ENCODE assay signal across 20 cellular contexts in genomic region chr11:6734616-6735015, GRCh38. TPM values are rescaled to one million over a fixed set of nuclear protein-coding genes. Genes with fewer than 3 reads are reported as not detected.
DNase-seq lines count a peak whose midpoint lies in the region; ATAC-seq and TF ChIP-seq lines count a peak whose summit lies in the region.
"Had no signal": no experiment of that assay in that cellular context is flagged by ENCODE, and none has a peak within 500 bp of the region (broad histone marks: within the 10 kb centered on the region; RNA-seq: fewer than 3 reads in every experiment).

No MANE protein-coding gene starts in this region.

- no CpG with 5 or more reads among the region's 3 CpGs for WGBS in trophoblast cell (ENCODE audit: extremely low coverage, insufficient coverage, insufficient read length)

- H3K9me3 Mint-ChIP-seq in central memory CD8-positive, alpha-beta T cell: no peaks in the 10 kb centered on the region
- no peaks in the 10 kb centered on the region for H3K9me3 Mint-ChIP-seq in stimulated activated naive CD8-positive, alpha-beta T cell treated with anti-CD3 and anti-CD28 coated beads, Interleukin-15, Interleukin-2, amounts not matched to agents 100 ng/mL and 50 ng/mL, for 24 hours
- H3K9me3 Mint-ChIP-seq: activated T-helper 1 cell treated with anti-CD3 and anti-CD28 coated beads, Interleukin-12 subunit alpha, Interleukin-12 subunit beta, Interleukin-2, Interleukin-4 antibody, amounts not matched to agents 30 ng/mL and 10 ng/mL and 1 ng/mL, durations not matched to agents 14 hours and 24 hours and 36 hours had no signal

- H3K36me3 ChIP-seq in trophoblast cell (ENCODE audit: control insufficient read depth in 1 of 2, insufficient read depth in 2 of 2, low read length in 2 of 2): no peaks in the 10 kb centered on the region
- H3K36me3 ChIP-seq: suprapubic skin had no signal

- H3K4me1 Mint-ChIP-seq in T-helper 17 cell: peaks cover 62% of the 10 kb centered on the region
- H3K4me1 Mint-ChIP-seq in central memory CD8-positive, alpha-beta T cell: peaks cover 60% of the 10 kb centered on the region
- peaks cover 87% of the 10 kb centered on the region for H3K4me1 Mint-ChIP-seq in stimulated activated naive CD8-positive, alpha-beta T cell treated with anti-CD3 and anti-CD28 coated beads, Interleukin-15, Interleukin-2, amounts not matched to agents 100 ng/mL and 50 ng/mL, for 24 hours (ENCODE audit: low read depth)

- H4K12ac ChIP-seq in trophoblast cell (ENCODE audit: low read depth, low read length): no peak overlapping the region

- peak; percentile 11 for DNase-seq in stimulated activated CD4-positive, alpha-beta T cell treated with anti-CD3 and anti-CD28 coated beads, Interleukin-1b, Interleukin-23, amount 100 ng/mL, for 48 hours
- no peak for DNase-seq in stimulated activated CD4-positive, alpha-beta T cell treated with anti-CD3 and anti-CD28 coated beads, Interleukin-2, amount 100 ng/mL, for 24 hours
- DNase-seq in T-helper 17 cell (no peak), trophoblast cell (no peak), RWPE1 (ENCODE audit: low spot score) (no peak)
- DNase-seq in central memory CD8-positive, alpha-beta T cell (ENCODE audit: low spot score in 2 of 2): no peak
- DNase-seq: activated CD4-positive, CD25-positive, alpha-beta regulatory T cell treated with anti-CD3 and anti-CD28 coated beads, Interleukin-2, amount 50 U/mL, for 72 hours; GDM1; GOT3; NCI-H2029 treated with DMSO at 0.1 percent for 48 hours; NCI-H524; nucleus accumbens; retina; SHP77; T-helper 9 cell had no signal

- H3K9me3 ChIP-seq in T-helper 17 cell (ENCODE audit: control insufficient read depth, low read length, poor library complexity, severe bottlenecking) (no peaks in the 10 kb centered on the region), trophoblast cell (ENCODE audit: insufficient read depth, low read depth, low read length) (no peaks in the 10 kb centered on the region)
- H3K9me3 ChIP-seq: suprapubic skin had no signal

- no peak overlapping the region for H3K14ac ChIP-seq in trophoblast cell (ENCODE audit: low read length)

- peak overlapping the region; percentile 79 for H3K4me3 Mint-ChIP-seq in T-helper 17 cell
- peak overlapping the region; percentile 28 for H3K4me3 Mint-ChIP-seq in central memory CD8-positive, alpha-beta T cell
- H3K4me3 Mint-ChIP-seq in stimulated activated naive CD8-positive, alpha-beta T cell treated with anti-CD3 and anti-CD28 coated beads, Interleukin-15, Interleukin-2, amounts not matched to agents 100 ng/mL and 50 ng/mL, for 24 hours: peak overlapping the region; percentile 38
- H3K4me3 Mint-ChIP-seq: activated T-helper 1 cell treated with anti-CD3 and anti-CD28 coated beads, Interleukin-12 subunit alpha, Interleukin-12 subunit beta, Interleukin-2, Interleukin-4 antibody, amounts not matched to agents 30 ng/mL and 10 ng/mL and 1 ng/mL, durations not matched to agents 14 hours and 24 hours and 36 hours had no signal

- H3K79me2 ChIP-seq in trophoblast cell (ENCODE audit: control insufficient read depth, insufficient read depth, low read length, poor library complexity): no peaks in the 10 kb centered on the region

- H3K79me1 ChIP-seq in trophoblast cell (ENCODE audit: low read length): no peaks in the 10 kb centered on the region

- no peak overlapping the region for H3K23ac ChIP-seq in trophoblast cell (ENCODE audit: low read length)

- no peak overlapping the region for H2AK5ac ChIP-seq in trophoblast cell (ENCODE audit: low read length)

- no peaks in the 10 kb centered on the region for H3K27me3 Mint-ChIP-seq in T-helper 17 cell
- no peaks in the 10 kb centered on the region for H3K27me3 Mint-ChIP-seq in central memory CD8-positive, alpha-beta T cell
- no peaks in the 10 kb centered on the region for H3K27me3 Mint-ChIP-seq in stimulated activated naive CD8-positive, alpha-beta T cell treated with anti-CD3 and anti-CD28 coated beads, Interleukin-15, Interleukin-2, amounts not matched to agents 100 ng/mL and 50 ng/mL, for 24 hours

- no peak for ATAC-seq in T-helper 17 cell
- ATAC-seq in central memory CD8-positive, alpha-beta T cell (replicated peaks; ENCODE audit: extremely low read depth, poor library complexity, severe bottlenecking): no peak
- no peak for ATAC-seq in HG02610 (IDR thresholded peaks at IDR 0.05; ENCODE audit: unreplicated experiment)

- H4K8ac ChIP-seq in trophoblast cell (ENCODE audit: low read depth, low read length): no peak overlapping the region

- H4K91ac ChIP-seq in trophoblast cell (ENCODE audit: low read depth, low read length): no peak overlapping the region

- no peak overlapping the region for H3K9ac ChIP-seq in trophoblast cell (ENCODE audit: low read length)

- H3K27ac Mint-ChIP-seq in T-helper 17 cell: peak overlapping the region; percentile 95
- peak overlapping the region; percentile 77 for H3K27ac Mint-ChIP-seq in central memory CD8-positive, alpha-beta T cell (ENCODE audit: low read depth)
- peak overlapping the region; percentile 89 for H3K27ac Mint-ChIP-seq in stimulated activated naive CD8-positive, alpha-beta T cell treated with anti-CD3 and anti-CD28 coated beads, Interleukin-15, Interleukin-2, amounts not matched to agents 100 ng/mL and 50 ng/mL, for 24 hours

- H3K27ac ChIP-seq in trophoblast cell (ENCODE audit: low read depth, low read length) (no peak overlapping the region), RWPE1 (no peak overlapping the region)
- H3K27ac ChIP-seq: suprapubic skin had no signal

- peaks cover 5% of the 10 kb centered on the region for H3K36me3 Mint-ChIP-seq in T-helper 17 cell (ENCODE audit: low read depth)
- peaks cover 33% of the 10 kb centered on the region for H3K36me3 Mint-ChIP-seq in central memory CD8-positive, alpha-beta T cell (ENCODE audit: insufficient read depth)
- peaks cover 52% of the 10 kb centered on the region for H3K36me3 Mint-ChIP-seq in stimulated activated naive CD8-positive, alpha-beta T cell treated with anti-CD3 and anti-CD28 coated beads, Interleukin-15, Interleukin-2, amounts not matched to agents 100 ng/mL and 50 ng/mL, for 24 hours (ENCODE audit: low read depth)

- no peak overlapping the region for H2BK5ac ChIP-seq in trophoblast cell (ENCODE audit: low read depth, low read length, poor library complexity)

- POLR2A ChIA-PET in RWPE1 (lab: Yijun Ruan, JAX; ENCODE audit: low non-redundant PET): no interaction called here

- no peak overlapping the region for H3K4ac ChIP-seq in trophoblast cell (ENCODE audit: low read depth, low read length)

- H2BK12ac ChIP-seq in trophoblast cell (ENCODE audit: low read length): no peak overlapping the region

- no peak overlapping the region for H2BK120ac ChIP-seq in trophoblast cell (ENCODE audit: insufficient read depth, low read length, poor library complexity)

- H3K18ac ChIP-seq in trophoblast cell (ENCODE audit: low read length): no peak overlapping the region

- H3K4me1 ChIP-seq in trophoblast cell (ENCODE audit: control insufficient read depth in 1 of 2, insufficient read depth in 2 of 2, low read length in 2 of 2): no peaks in the 10 kb centered on the region
- H3K4me1 ChIP-seq: suprapubic skin had no signal

- H3K4me2 ChIP-seq in trophoblast cell (ENCODE audit: low read length): no peak overlapping the region

- H2AFZ ChIP-seq in trophoblast cell (ENCODE audit: insufficient read depth, low read length, poor library complexity): no peak overlapping the region

- no peak for TF ChIP-seq CTCF in RWPE1 (conservative IDR thresholded peaks at IDR 0.05; ENCODE audit: low read depth)

- CTCF ChIA-PET in RWPE1 (lab: Yijun Ruan, JAX): no interaction called here

- no peaks in the 10 kb centered on the region for H3K27me3 ChIP-seq in trophoblast cell (ENCODE audit: insufficient read depth, low read length)
- H3K27me3 ChIP-seq: suprapubic skin had no signal

- H3K4me3 ChIP-seq in trophoblast cell (ENCODE audit: low read depth, low read length): no peak overlapping the region
- H3K4me3 ChIP-seq: suprapubic skin had no signal

RNA-seq across cellular contexts. Expression of gene OR2AG2, which starts 37.2 kb away (rescaled TPM):
- not detected for total RNA-seq in T-helper 17 cell
- polyA plus RNA-seq in trophoblast cell (2013): 0.10 and 0.16 TPM in 2 replicates

RNA-seq across cellular contexts. Expression of gene OR2AG1, which starts 48.2 kb away (rescaled TPM):
- not detected for total RNA-seq in T-helper 17 cell
- not detected in 2 replicates for polyA plus RNA-seq in trophoblast cell (2013)
- total RNA-seq: activated T-helper 1 cell treated with anti-CD3 and anti-CD28 coated beads, Interleukin-12 subunit alpha, Interleukin-12 subunit beta, Interleukin-2, Interleukin-4 antibody, amounts not matched to agents 30 ng/mL and 10 ng/mL and 1 ng/mL, durations not matched to agents 14 hours and 24 hours and 36 hours; mesenteric fat pad; suprapubic skin had no signal

RNA-seq across cellular contexts. Expression of gene MRPL17, which starts 51.5 kb away (rescaled TPM):
- total RNA-seq in T-helper 17 cell: 10 to 100 TPM; 10.9 TPM
- 49.7 and 53.2 TPM in 2 replicates for polyA plus RNA-seq in trophoblast cell (2013)

Comparison
In these comparisons a context has a peak if more than half of its experiments do, and no peak if none do; other contexts are left out.
1. H3K4me3 Mint-ChIP-seq: peak in every context shown above with its lines; median percentile 79 in T-helper 17 cell; 38 in stimulated activated naive CD8-positive, alpha-beta T cell treated with anti-CD3 and anti-CD28 coated beads, Interleukin-15, Interleukin-2, amounts not matched to agents 100 ng/mL and 50 ng/mL, for 24 hours; 28 in central memory CD8-positive, alpha-beta T cell.